1 cellular context compared by ENCODE assay signal in the genomic region with DNA sequence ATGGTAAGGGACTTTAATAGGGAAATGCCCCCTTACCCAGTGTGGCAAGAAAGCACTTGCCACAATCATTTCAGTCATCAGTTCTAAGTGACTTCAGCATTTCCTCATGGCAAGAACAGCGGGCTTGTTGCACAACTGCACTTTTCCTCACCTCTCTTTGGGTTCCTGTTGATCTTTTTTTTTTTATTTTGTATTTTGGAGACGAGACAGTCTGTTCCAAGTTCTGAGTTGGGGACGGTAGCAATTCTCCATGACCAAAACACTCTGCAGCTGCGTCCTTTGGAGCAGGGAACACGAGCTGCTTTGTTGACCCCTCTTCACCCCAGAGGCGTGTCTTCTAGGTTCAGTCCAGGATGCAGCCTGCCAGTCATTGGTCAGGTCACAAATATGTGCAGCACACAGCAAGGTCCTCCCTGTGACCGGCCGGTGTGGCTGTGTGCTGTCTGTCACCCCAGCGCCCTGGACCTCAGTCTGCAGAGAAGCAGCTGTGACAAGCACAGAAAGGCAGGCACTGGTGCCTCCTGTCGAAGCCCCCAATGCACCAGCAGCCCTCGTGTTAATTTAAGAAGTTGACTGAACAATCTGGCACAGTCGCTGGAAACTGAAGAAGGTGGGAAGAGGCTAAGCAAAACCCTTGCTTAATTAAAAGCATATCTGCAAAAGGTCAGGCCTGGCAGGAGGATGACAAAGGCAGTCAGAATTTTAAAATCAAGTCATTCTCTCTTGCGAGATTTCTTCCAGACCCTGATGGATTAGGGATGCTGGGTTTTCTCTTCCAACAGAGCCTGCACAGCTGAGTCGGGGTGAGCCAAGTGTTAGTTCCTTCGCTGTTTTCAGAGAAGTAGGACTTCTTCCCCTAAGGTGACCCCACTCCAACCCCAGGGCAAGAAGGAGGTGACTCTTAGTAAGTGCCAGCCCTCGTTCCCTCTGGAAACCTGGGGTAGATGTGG.
TF ChIP-seq lines count a peak whose summit lies in the region.

No MANE protein-coding gene starts in this region.

TF ChIP-seq in HepG2, 621 proteins besides CTCF, POLR2A, EP300 and RAD21 (continued from another document and continues in another):
- peak; percentile 82; the same call in 1 of the 2 replicates for TF ChIP-seq ZNF768 (CRISPR knock-in tag; IDR thresholded peaks at IDR 0.05)
- no peak for TF ChIP-seq ZNF569 (CRISPR knock-in tag; IDR thresholded peaks at IDR 0.05; ENCODE audit: borderline replicate concordance)
- TF ChIP-seq ZNF292 (CRISPR knock-in tag; IDR thresholded peaks at IDR 0.05; ENCODE audit: borderline replicate concordance, low read depth), result peak; percentile 99
- no peak for TF ChIP-seq ZSCAN29 (CRISPR knock-in tag; conservative IDR thresholded peaks at IDR 0.05)
- TF ChIP-seq ERF (CRISPR knock-in tag; IDR thresholded peaks at IDR 0.05), result peak; percentile 55; the same call in 1 of the 2 replicates
- no peak for TF ChIP-seq JDP2 (CRISPR knock-in tag; IDR thresholded peaks at IDR 0.05; ENCODE audit: borderline replicate concordance)
- peak; percentile 67 for TF ChIP-seq HOXA3 (CRISPR knock-in tag; IDR thresholded peaks at IDR 0.05)
- TF ChIP-seq, protein P1, sequence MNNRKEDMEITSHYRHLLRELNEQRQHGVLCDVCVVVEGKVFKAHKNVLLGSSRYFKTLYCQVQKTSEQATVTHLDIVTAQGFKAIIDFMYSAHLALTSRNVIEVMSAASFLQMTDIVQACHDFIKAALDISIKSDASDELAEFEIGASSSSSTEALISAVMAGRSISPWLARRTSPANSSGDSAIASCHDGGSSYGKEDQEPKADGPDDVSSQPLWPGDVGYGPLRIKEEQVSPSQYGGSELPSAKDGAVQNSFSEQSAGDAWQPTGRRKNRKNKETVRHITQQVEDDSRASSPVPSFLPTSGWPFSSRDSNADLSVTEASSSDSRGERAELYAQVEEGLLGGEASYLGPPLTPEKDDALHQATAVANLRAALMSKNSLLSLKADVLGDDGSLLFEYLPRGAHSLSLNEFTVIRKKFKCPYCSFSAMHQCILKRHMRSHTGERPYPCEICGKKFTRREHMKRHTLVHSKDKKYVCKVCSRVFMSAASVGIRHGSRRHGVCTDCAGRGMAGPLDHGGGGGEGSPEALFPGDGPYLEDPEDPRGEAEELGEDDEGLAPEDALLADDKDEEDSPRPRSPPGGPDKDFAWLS (CRISPR knock-in tag; IDR thresholded peaks at IDR 0.05; ENCODE audit: borderline replicate concordance), result no peak
- TF ChIP-seq ARHGAP35 (CRISPR knock-in tag; IDR thresholded peaks at IDR 0.05; ENCODE audit: borderline replicate concordance), result no peak
- TF ChIP-seq, protein P2, sequence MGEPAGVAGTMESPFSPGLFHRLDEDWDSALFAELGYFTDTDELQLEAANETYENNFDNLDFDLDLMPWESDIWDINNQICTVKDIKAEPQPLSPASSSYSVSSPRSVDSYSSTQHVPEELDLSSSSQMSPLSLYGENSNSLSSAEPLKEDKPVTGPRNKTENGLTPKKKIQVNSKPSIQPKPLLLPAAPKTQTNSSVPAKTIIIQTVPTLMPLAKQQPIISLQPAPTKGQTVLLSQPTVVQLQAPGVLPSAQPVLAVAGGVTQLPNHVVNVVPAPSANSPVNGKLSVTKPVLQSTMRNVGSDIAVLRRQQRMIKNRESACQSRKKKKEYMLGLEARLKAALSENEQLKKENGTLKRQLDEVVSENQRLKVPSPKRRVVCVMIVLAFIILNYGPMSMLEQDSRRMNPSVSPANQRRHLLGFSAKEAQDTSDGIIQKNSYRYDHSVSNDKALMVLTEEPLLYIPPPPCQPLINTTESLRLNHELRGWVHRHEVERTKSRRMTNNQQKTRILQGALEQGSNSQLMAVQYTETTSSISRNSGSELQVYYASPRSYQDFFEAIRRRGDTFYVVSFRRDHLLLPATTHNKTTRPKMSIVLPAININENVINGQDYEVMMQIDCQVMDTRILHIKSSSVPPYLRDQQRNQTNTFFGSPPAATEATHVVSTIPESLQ (CRISPR knock-in tag; conservative IDR thresholded peaks at IDR 0.05), result no peak
- no peak for TF ChIP-seq PAF1 (CRISPR knock-in tag; IDR thresholded peaks at IDR 0.05)
- no peak for TF ChIP-seq JARID2 (CRISPR knock-in tag; IDR thresholded peaks at IDR 0.05; ENCODE audit: insufficient replicate concordance)
- TF ChIP-seq KLF13 (CRISPR knock-in tag; IDR thresholded peaks at IDR 0.05), result no peak
- 0 out of 2 replicates have a peak, but pooled peaks have one; percentile 17 for TF ChIP-seq CREB1 (IDR thresholded peaks at IDR 0.05)
- no peak for TF ChIP-seq CREB1 (CRISPR knock-in tag; IDR thresholded peaks at IDR 0.05)
- TF ChIP-seq ZNF776 (CRISPR knock-in tag; IDR thresholded peaks at IDR 0.05), result no peak
- TF ChIP-seq, protein P3, sequence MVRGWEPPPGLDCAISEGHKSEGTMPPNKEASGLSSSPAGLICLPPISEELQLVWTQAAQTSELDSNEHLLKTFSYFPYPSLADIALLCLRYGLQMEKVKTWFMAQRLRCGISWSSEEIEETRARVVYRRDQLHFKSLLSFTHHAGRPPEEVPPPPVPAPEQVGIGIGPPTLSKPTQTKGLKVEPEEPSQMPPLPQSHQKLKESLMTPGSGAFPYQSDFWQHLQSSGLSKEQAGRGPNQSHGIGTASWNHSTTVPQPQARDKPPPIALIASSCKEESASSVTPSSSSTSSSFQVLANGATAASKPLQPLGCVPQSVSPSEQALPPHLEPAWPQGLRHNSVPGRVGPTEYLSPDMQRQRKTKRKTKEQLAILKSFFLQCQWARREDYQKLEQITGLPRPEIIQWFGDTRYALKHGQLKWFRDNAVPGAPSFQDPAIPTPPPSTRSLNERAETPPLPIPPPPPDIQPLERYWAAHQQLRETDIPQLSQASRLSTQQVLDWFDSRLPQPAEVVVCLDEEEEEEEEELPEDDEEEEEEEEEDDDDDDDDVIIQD (CRISPR knock-in tag; IDR thresholded peaks at IDR 0.05; ENCODE audit: low read depth), result peak; percentile 46; the same call in 1 of the 2 replicates
- TF ChIP-seq, protein P4, sequence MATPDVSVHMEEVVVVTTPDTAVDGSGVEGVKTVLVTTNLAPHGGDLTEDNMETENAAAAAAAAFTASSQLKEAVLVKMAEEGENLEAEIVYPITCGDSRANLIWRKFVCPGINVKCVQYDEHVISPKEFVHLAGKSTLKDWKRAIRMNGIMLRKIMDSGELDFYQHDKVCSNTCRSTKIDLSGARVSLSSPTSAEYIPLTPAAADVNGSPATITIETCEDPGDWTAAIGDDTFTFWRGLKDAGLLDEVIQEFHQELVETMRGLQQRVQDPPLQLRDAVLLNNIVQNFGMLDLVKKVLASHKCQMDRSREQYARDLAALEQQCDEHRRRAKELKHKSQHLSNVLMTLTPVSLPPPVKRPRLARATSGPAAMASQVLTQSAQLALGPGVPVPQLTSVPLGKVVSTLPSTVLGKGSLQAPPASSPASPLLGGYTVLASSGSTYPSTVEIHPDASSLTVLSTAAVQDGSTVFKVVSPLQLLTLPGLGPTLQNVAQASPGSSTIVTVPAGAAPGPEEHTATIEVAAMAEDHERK (CRISPR knock-in tag; IDR thresholded peaks at IDR 0.05; ENCODE audit: low read depth), result no peak
- TF ChIP-seq, protein P5, sequence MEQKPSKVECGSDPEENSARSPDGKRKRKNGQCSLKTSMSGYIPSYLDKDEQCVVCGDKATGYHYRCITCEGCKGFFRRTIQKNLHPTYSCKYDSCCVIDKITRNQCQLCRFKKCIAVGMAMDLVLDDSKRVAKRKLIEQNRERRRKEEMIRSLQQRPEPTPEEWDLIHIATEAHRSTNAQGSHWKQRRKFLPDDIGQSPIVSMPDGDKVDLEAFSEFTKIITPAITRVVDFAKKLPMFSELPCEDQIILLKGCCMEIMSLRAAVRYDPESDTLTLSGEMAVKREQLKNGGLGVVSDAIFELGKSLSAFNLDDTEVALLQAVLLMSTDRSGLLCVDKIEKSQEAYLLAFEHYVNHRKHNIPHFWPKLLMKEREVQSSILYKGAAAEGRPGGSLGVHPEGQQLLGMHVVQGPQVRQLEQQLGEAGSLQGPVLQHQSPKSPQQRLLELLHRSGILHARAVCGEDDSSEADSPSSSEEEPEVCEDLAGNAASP (CRISPR knock-in tag; IDR thresholded peaks at IDR 0.05; ENCODE audit: borderline replicate concordance), result peak; percentile 72; the same call in 1 of the 2 replicates
- TF ChIP-seq, protein P6, sequence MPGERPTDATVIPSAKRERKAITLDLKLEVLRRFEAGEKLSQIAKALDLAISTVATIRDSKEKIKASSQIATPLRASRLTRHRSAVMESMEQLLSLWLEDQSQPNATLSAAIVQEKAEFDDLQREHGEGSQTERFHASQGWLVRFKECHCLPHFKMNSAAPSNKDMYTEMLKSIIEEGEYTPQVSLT (CRISPR knock-in tag; IDR thresholded peaks at IDR 0.05; ENCODE audit: borderline replicate concordance, low read depth), result no peak
- 0 out of 2 replicates have a peak, but pooled peaks have one; percentile 18 for TF ChIP-seq ZNF224 (CRISPR knock-in tag; IDR thresholded peaks at IDR 0.05)
- TF ChIP-seq DMAP1 (CRISPR knock-in tag; IDR thresholded peaks at IDR 0.05), result no peak
- peak; percentile 27; the same call in 1 of the 2 replicates for TF ChIP-seq TBX2 (CRISPR knock-in tag; IDR thresholded peaks at IDR 0.05; ENCODE audit: borderline replicate concordance)
- TF ChIP-seq, protein P7, sequence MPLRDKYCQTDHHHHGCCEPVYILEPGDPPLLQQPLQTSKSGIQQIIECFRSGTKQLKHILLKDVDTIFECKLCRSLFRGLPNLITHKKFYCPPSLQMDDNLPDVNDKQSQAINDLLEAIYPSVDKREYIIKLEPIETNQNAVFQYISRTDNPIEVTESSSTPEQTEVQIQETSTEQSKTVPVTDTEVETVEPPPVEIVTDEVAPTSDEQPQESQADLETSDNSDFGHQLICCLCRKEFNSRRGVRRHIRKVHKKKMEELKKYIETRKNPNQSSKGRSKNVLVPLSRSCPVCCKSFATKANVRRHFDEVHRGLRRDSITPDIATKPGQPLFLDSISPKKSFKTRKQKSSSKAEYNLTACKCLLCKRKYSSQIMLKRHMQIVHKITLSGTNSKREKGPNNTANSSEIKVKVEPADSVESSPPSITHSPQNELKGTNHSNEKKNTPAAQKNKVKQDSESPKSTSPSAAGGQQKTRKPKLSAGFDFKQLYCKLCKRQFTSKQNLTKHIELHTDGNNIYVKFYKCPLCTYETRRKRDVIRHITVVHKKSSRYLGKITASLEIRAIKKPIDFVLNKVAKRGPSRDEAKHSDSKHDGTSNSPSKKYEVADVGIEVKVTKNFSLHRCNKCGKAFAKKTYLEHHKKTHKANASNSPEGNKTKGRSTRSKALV (CRISPR knock-in tag; IDR thresholded peaks at IDR 0.05), result 0 out of 2 replicates have a peak, but pooled peaks have one; percentile 30
- TF ChIP-seq, protein P8, sequence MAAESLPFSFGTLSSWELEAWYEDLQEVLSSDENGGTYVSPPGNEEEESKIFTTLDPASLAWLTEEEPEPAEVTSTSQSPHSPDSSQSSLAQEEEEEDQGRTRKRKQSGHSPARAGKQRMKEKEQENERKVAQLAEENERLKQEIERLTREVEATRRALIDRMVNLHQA (CRISPR knock-in tag; IDR thresholded peaks at IDR 0.05), result no peak
- peak; percentile 41; the same call in 1 of the 2 replicates for TF ChIP-seq ZNF264 (CRISPR knock-in tag; IDR thresholded peaks at IDR 0.05)
- TF ChIP-seq ZMAT3 (CRISPR knock-in tag; conservative IDR thresholded peaks at IDR 0.05), result no peak
- TF ChIP-seq ZNF83 (CRISPR knock-in tag; IDR thresholded peaks at IDR 0.05; ENCODE audit: borderline replicate concordance), result 0 out of 2 replicates have a peak, but pooled peaks have one; percentile 40
- no peak for TF ChIP-seq CCAR2 (optimal IDR thresholded peaks at IDR 0.05; ENCODE audit: low read depth, low read length)
- peak; percentile 9; the same call in 1 of the 2 replicates for TF ChIP-seq ZNF547 (CRISPR knock-in tag; IDR thresholded peaks at IDR 0.05)
- TF ChIP-seq HNF4G (IDR thresholded peaks at IDR 0.05; ENCODE audit: borderline replicate concordance, low read depth, low read length), result no peak
- TF ChIP-seq HNF4G (CRISPR knock-in tag; IDR thresholded peaks at IDR 0.05; ENCODE audit: borderline replicate concordance, low read depth), result peak; percentile 47; the same call in 1 of the 2 replicates
- peak; percentile 77 to 78; a peak in 3 of 4 replicates for TF ChIP-seq NR2F1 (CRISPR knock-in tag; IDR thresholded peaks at IDR 0.05)
- TF ChIP-seq, protein P9, sequence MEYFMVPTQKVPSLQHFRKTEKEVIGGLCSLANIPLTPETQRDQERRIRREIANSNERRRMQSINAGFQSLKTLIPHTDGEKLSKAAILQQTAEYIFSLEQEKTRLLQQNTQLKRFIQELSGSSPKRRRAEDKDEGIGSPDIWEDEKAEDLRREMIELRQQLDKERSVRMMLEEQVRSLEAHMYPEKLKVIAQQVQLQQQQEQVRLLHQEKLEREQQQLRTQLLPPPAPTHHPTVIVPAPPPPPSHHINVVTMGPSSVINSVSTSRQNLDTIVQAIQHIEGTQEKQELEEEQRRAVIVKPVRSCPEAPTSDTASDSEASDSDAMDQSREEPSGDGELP (IDR thresholded peaks at IDR 0.05; ENCODE audit: borderline replicate concordance, low read depth), result peak; percentile 67
- no peak for TF ChIP-seq LCORL (IDR thresholded peaks at IDR 0.05)
- peak; percentile 71; the same call in 1 of the 2 replicates for TF ChIP-seq LCORL (CRISPR knock-in tag; IDR thresholded peaks at IDR 0.05)
- TF ChIP-seq ZNF790 (CRISPR knock-in tag; IDR thresholded peaks at IDR 0.05; ENCODE audit: borderline replicate concordance), result no peak
- TF ChIP-seq HDAC2 (CRISPR knock-in tag; IDR thresholded peaks at IDR 0.05), result 0 out of 2 replicates have a peak, but pooled peaks have one; percentile 13
- TF ChIP-seq NONO (IDR thresholded peaks at IDR 0.05), result no peak
- TF ChIP-seq NONO (CRISPR knock-in tag; conservative IDR thresholded peaks at IDR 0.05), result 0 out of 2 replicates have a peak, but pooled peaks have one; percentile 35
- TF ChIP-seq, protein P10, sequence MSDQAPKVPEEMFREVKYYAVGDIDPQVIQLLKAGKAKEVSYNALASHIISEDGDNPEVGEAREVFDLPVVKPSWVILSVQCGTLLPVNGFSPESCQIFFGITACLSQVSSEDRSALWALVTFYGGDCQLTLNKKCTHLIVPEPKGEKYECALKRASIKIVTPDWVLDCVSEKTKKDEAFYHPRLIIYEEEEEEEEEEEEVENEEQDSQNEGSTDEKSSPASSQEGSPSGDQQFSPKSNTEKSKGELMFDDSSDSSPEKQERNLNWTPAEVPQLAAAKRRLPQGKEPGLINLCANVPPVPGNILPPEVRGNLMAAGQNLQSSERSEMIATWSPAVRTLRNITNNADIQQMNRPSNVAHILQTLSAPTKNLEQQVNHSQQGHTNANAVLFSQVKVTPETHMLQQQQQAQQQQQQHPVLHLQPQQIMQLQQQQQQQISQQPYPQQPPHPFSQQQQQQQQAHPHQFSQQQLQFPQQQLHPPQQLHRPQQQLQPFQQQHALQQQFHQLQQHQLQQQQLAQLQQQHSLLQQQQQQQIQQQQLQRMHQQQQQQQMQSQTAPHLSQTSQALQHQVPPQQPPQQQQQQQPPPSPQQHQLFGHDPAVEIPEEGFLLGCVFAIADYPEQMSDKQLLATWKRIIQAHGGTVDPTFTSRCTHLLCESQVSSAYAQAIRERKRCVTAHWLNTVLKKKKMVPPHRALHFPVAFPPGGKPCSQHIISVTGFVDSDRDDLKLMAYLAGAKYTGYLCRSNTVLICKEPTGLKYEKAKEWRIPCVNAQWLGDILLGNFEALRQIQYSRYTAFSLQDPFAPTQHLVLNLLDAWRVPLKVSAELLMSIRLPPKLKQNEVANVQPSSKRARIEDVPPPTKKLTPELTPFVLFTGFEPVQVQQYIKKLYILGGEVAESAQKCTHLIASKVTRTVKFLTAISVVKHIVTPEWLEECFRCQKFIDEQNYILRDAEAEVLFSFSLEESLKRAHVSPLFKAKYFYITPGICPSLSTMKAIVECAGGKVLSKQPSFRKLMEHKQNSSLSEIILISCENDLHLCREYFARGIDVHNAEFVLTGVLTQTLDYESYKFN (CRISPR knock-in tag; conservative IDR thresholded peaks at IDR 0.05), result 0 out of 2 replicates have a peak, but pooled peaks have one; percentile 37
- TF ChIP-seq TBL1XR1 (IDR thresholded peaks at IDR 0.05; ENCODE audit: borderline replicate concordance, low read length, partially characterized antibody), result no peak
